9 cellular contexts compared by ENCODE assay signal in genomic region chr19:19545707-19546106, GRCh38. TPM values are rescaled to one million over a fixed set of nuclear protein-coding genes. Genes with fewer than 3 reads are reported as not detected.
"Had no signal": no experiment of that assay in that cellular context is flagged by ENCODE, and none has a peak within 500 bp of the region (broad histone marks: within the 10 kb centered on the region; RNA-seq: fewer than 3 reads in every experiment).

No MANE protein-coding gene starts in this region.

- H3K9me3 Mint-ChIP-seq: HFFc6 had no signal

- H3K4me3 ChIP-seq: GM23248, HAP-1, K562 had no signal

- H3K27ac Mint-ChIP-seq: HFFc6 had no signal

- H3K4me1 ChIP-seq: HAP-1 had no signal

- ATAC-seq: HCT116, K562 had no signal

- H3K9me3 ChIP-seq: HAP-1 had no signal

- H3K36me3 ChIP-seq: HAP-1 had no signal

- H3K27ac ChIP-seq: GM23248 had no signal

- H3K4me3 Mint-ChIP-seq: HFFc6 had no signal

- H2AFZ ChIP-seq: GM23248 had no signal

- DNase-seq: GM23248, GOT3, H7, HFFc6, IMR-90 had no signal

RNA-seq across cellular contexts. Expression of gene CILP2, which starts 7.6 kb away (rescaled TPM):
- total RNA-seq: HT-29 had no signal

RNA-seq across cellular contexts. Expression of gene YJEFN3, which starts 17.0 kb away (rescaled TPM):
- total RNA-seq: GM23248 had no signal
